ENCODE assay signal across 20 cellular contexts in the genomic region with DNA sequence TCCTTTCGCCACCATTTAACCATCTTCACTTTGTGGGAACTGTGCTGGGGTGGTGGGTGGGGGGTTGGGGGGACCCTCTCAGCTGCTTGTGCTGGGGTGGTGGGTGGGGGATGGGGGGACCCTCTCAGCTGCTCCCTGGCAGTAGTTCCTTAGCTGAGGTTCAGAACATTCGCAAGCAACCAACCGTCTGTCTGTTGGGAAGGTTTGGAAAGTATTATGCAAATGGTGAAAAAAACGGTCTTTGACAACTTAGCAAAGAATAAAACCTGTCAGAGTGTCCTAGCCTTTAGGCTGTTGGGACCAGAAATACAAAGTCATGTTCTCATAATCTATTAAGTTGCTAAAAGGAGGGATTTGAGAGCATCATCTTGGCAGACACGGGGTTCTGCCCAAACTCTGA.
A peak's percentile ranks its signal among the peaks of the same experiment; 100 is the strongest.
DNase-seq lines count a peak whose midpoint lies in the region; TF ChIP-seq lines count a peak whose summit lies in the region.
"Had no signal": no experiment of that assay in that cellular context is flagged by ENCODE, and none has a peak within 500 bp of the region (broad histone marks: within the 10 kb centered on the region; RNA-seq: fewer than 3 reads in every experiment).

No MANE protein-coding gene starts in this region.

- no peak overlapping the region for H3K4me3 Mint-ChIP-seq in dendritic cell treated with granulocyte-macrophage colony-stimulating factor and Interleukin-4, amounts not matched to agents 40 ng/mL and 50 ng/mL, for 4 days
- H3K4me3 Mint-ChIP-seq: B cell; CD4-positive, alpha-beta T cell had no signal

- H3K27me3 ChIP-seq in BLaER1 treated with 17β-estradiol and CSF1 and Interleukin-3, amounts not matched to agents 10 nM and 100 nM: no peaks in the 10 kb centered on the region
- H3K27me3 ChIP-seq in HL-60 (ENCODE audit: insufficient read depth, poor library complexity, severe bottlenecking): no peaks in the 10 kb centered on the region

- H3K4me2 ChIP-seq in BLaER1 treated with 17β-estradiol and CSF1 and Interleukin-3, amounts not matched to agents 10 nM and 100 nM: peak overlapping the region in 9 of 11 experiments; percentile 48 to 97 (median 68); a peak in 17 of 22 replicates

- no peaks in the 10 kb centered on the region for H3K9me3 Mint-ChIP-seq in dendritic cell treated with granulocyte-macrophage colony-stimulating factor and Interleukin-4, amounts not matched to agents 40 ng/mL and 50 ng/mL, for 4 days
- H3K9me3 Mint-ChIP-seq: CD4-positive, alpha-beta T cell had no signal

- no peaks in the 10 kb centered on the region for H3K27me3 Mint-ChIP-seq in dendritic cell treated with granulocyte-macrophage colony-stimulating factor and Interleukin-4, amounts not matched to agents 40 ng/mL and 50 ng/mL, for 4 days
- H3K27me3 Mint-ChIP-seq: B cell; CD4-positive, alpha-beta T cell had no signal

- no peaks in the 10 kb centered on the region for H3K36me3 ChIP-seq in BLaER1 treated with 17β-estradiol and CSF1 and Interleukin-3, amounts not matched to agents 10 nM and 100 nM

- no peaks in the 10 kb centered on the region; a peak in 1 of 22 replicates for H3K9me3 ChIP-seq in BLaER1 treated with 17β-estradiol and CSF1 and Interleukin-3, amounts not matched to agents 10 nM and 100 nM (replicated peaks in 1 of 11)
- H3K9me3 ChIP-seq: Caco-2 had no signal

- H4K20me1 ChIP-seq in BLaER1 treated with 17β-estradiol and CSF1 and Interleukin-3, amounts not matched to agents 10 nM and 100 nM: no peaks in the 10 kb centered on the region

- intact Hi-C loops in dendritic cell treated with granulocyte-macrophage colony-stimulating factor and Interleukin-4, amounts not matched to agents 40 ng/mL and 50 ng/mL, for 4 days (cut with micrococcal nuclease): no loop called here

- peaks cover 50% of the 10 kb centered on the region for H3K4me1 Mint-ChIP-seq in dendritic cell treated with granulocyte-macrophage colony-stimulating factor and Interleukin-4, amounts not matched to agents 40 ng/mL and 50 ng/mL, for 4 days (ENCODE audit: low read depth)
- H3K4me1 Mint-ChIP-seq: B cell had no signal

- DNase-seq in HL-60 (ENCODE audit: low read depth in 1 of 2, low spot score in 1 of 2) (peak in 1 of 2 experiments; percentile 80), NOMO-1 treated with DMSO at 0.1 percent for 48 hours (lab: John Stamatoyannopoulos, UW; ENCODE audit: unreplicated experiment) (peak; percentile 84), GDM1 (lab: John Stamatoyannopoulos, UW) (no peak), NCI-H187 (lab: John Stamatoyannopoulos, UW) (no peak), NCI-H1694 (lab: John Stamatoyannopoulos, UW) (no peak)
- DNase-seq: Caco-2; CD4-positive, alpha-beta T cell; DMS 273 treated with DMSO at 0.1 percent for 48 hours; DMS79 treated with DMSO at 0.1 percent for 48 hours; NCI-H1105 treated with DMSO at 0.1 percent for 48 hours; NCI-H2081 treated with DMSO at 0.1 percent for 48 hours; NCI-H2171 treated with DMSO at 0.1 percent for 48 hours; NCI-H524 treated with DMSO at 0.1 percent for 48 hours; NCI-H82; SHP77 treated with DMSO at 0.1 percent for 48 hours; T-helper 1 cell had no signal

- peak overlapping the region; percentile 52 for H3K27ac Mint-ChIP-seq in dendritic cell treated with granulocyte-macrophage colony-stimulating factor and Interleukin-4, amounts not matched to agents 40 ng/mL and 50 ng/mL, for 4 days
- H3K27ac Mint-ChIP-seq: B cell; CD4-positive, alpha-beta T cell had no signal

- TF ChIP-seq CTCF in HL-60 (IDR thresholded peaks at IDR 0.05; ENCODE audit: insufficient read depth, low read length): no peak

- no peak overlapping the region for H3K4me3 ChIP-seq in BLaER1 treated with 17β-estradiol and CSF1 and Interleukin-3, amounts not matched to agents 10 nM and 100 nM
- no peak overlapping the region for H3K4me3 ChIP-seq in HL-60 (replicated peaks; ENCODE audit: insufficient read depth, low read length)

- H3K27ac ChIP-seq in BLaER1 treated with 17β-estradiol and CSF1 and Interleukin-3, amounts not matched to agents 10 nM and 100 nM: peak overlapping the region in 10 of 11 experiments; percentile 12 to 99 (median 77); a peak in 16 of 22 replicates
- H3K27ac ChIP-seq in HL-60 (replicated peaks): peak overlapping the region; percentile 97
- H3K27ac ChIP-seq: RWPE1 had no signal

- H3K36me3 Mint-ChIP-seq in dendritic cell treated with granulocyte-macrophage colony-stimulating factor and Interleukin-4, amounts not matched to agents 40 ng/mL and 50 ng/mL, for 4 days (ENCODE audit: low read depth): no peaks in the 10 kb centered on the region

- H3K4me1 ChIP-seq in BLaER1 treated with 17β-estradiol and CSF1 and Interleukin-3, amounts not matched to agents 10 nM and 100 nM: peaks cover 8 to 74% (median 50%) of the 10 kb centered on the region in 10 experiments; a peak in 19 of 20 replicates
- H3K4me1 ChIP-seq: Caco-2 had no signal

- H3K9ac ChIP-seq in BLaER1 treated with 17β-estradiol and CSF1 and Interleukin-3, amounts not matched to agents 10 nM and 100 nM: peak overlapping the region in 6 of 11 experiments; percentile 38 to 77 (median 66); a peak in 10 of 22 replicates
